1 cellular context compared by ENCODE assay signal in genomic region chr17:28173071-28173561, GRCh38.
TF ChIP-seq lines count a peak whose summit lies in the region.

No MANE protein-coding gene starts in this region.

TF ChIP-seq in GM23338, 12 proteins besides CTCF, POLR2A, EP300 and RAD21 (continued from another document):
- TF ChIP-seq ZNF462 (CRISPR knock-in tag; IDR thresholded peaks at IDR 0.05) (no peak), CREB1 (CRISPR knock-in tag; IDR thresholded peaks at IDR 0.05; ENCODE audit: low read depth) (no peak), NANOG (IDR thresholded peaks at IDR 0.05; ENCODE audit: borderline replicate concordance) (no peak), ETS1 (IDR thresholded peaks at IDR 0.05) (no peak), REST (IDR thresholded peaks at IDR 0.05; ENCODE audit: unreplicated experiment) (no peak), EZH2phosphoT487 (IDR thresholded peaks at IDR 0.05; ENCODE audit: unreplicated experiment) (no peak), EZH2 (IDR thresholded peaks at IDR 0.05; ENCODE audit: low read depth, unreplicated experiment) (no peak)
